20 cellular contexts compared by ENCODE assay signal in genomic region chr18:61572871-61573270, GRCh38.
"Had no signal": no experiment of that assay in that cellular context is flagged by ENCODE, and none has a peak within 500 bp of the region (broad histone marks: within the 10 kb centered on the region; RNA-seq: fewer than 3 reads in every experiment).

No MANE protein-coding gene starts in this region.

- H3K9me3 Mint-ChIP-seq: activated T-helper 1 cell treated with anti-CD3 and anti-CD28 coated beads, Interleukin-12 subunit alpha, Interleukin-12 subunit beta, Interleukin-2, Interleukin-4 antibody, amounts not matched to agents 30 ng/mL and 10 ng/mL and 1 ng/mL, durations not matched to agents 14 hours and 24 hours and 36 hours; natural killer cell had no signal

- H3K4me1 Mint-ChIP-seq: activated CD4-positive, alpha-beta T cell treated with anti-CD3 and anti-CD28 coated beads for 36 hours; brain; endodermal cell; natural killer cell had no signal

- H3K36me3 Mint-ChIP-seq: activated CD4-positive, alpha-beta memory T cell treated with anti-CD3 and anti-CD28 coated beads for 36 hours; brain; natural killer cell had no signal

- H3K27me3 Mint-ChIP-seq: brain had no signal

- H3K4me3 Mint-ChIP-seq: activated CD4-positive, alpha-beta memory T cell treated with anti-CD3 and anti-CD28 coated beads for 36 hours; activated CD4-positive, alpha-beta T cell treated with anti-CD3 and anti-CD28 coated beads for 36 hours; activated naive CD8-positive, alpha-beta T cell treated with anti-CD3 and anti-CD28 coated beads for 36 hours; activated T-helper 1 cell treated with anti-CD3 and anti-CD28 coated beads, Interleukin-12 subunit alpha, Interleukin-12 subunit beta, Interleukin-2, Interleukin-4 antibody, amounts not matched to agents 30 ng/mL and 10 ng/mL and 1 ng/mL, durations not matched to agents 14 hours and 24 hours and 36 hours; brain; endodermal cell; natural killer cell had no signal

- H3K36me3 ChIP-seq: colonic mucosa, lower lobe of right lung, ovary, tibial nerve, uterus had no signal

- H3K9me3 ChIP-seq: colonic mucosa, ovary, psoas muscle, uterus had no signal

- H3K27ac ChIP-seq: colonic mucosa, lower lobe of right lung, ovary, psoas muscle, skin epidermis, tibial nerve, uterus had no signal

- H3K4me3 ChIP-seq: colonic mucosa, lower lobe of right lung, ovary, psoas muscle, skin epidermis, tibial nerve, uterus had no signal

- ATAC-seq: activated CD4-positive, alpha-beta T cell treated with anti-CD3 and anti-CD28 coated beads for 36 hours; lower lobe of right lung; natural killer cell; psoas muscle; right cardiac atrium; stimulated activated naive CD8-positive, alpha-beta T cell treated with anti-CD3 and anti-CD28 coated beads, Interleukin-15, Interleukin-2, amounts not matched to agents 100 U/mL and 50 U/mL, for 24 hours had no signal

- H3K4me1 ChIP-seq: colonic mucosa, lower lobe of right lung, psoas muscle, tibial nerve, uterus had no signal

- DNase-seq: activated CD4-positive, alpha-beta memory T cell treated with anti-CD3 and anti-CD28 coated beads for 36 hours; activated CD4-positive, alpha-beta T cell treated with anti-CD3 and anti-CD28 coated beads for 36 hours; activated gamma-delta T cell treated with Interleukin-2 at 50 U/mL for 16 hours; activated naive CD8-positive, alpha-beta T cell treated with anti-CD3 and anti-CD28 coated beads for 36 hours; activated T-cell treated with anti-CD3 and anti-CD28 coated beads for 4 hours; central memory CD4-positive, alpha-beta T cell; colonic mucosa; endodermal cell; lower lobe of right lung; natural killer cell; ovary; psoas muscle; right cardiac atrium; stimulated activated naive CD8-positive, alpha-beta T cell treated with anti-CD3 and anti-CD28 coated beads, Interleukin-15, Interleukin-2, amounts not matched to agents 100 U/mL and 50 U/mL, for 24 hours; substantia nigra; uterus had no signal

- H3K27me3 ChIP-seq: colonic mucosa, ovary, tibial nerve, uterus had no signal

- H3K27ac Mint-ChIP-seq: activated CD4-positive, alpha-beta memory T cell treated with anti-CD3 and anti-CD28 coated beads for 36 hours; activated CD4-positive, alpha-beta T cell treated with anti-CD3 and anti-CD28 coated beads for 36 hours; activated naive CD8-positive, alpha-beta T cell treated with anti-CD3 and anti-CD28 coated beads for 36 hours; activated T-helper 1 cell treated with anti-CD3 and anti-CD28 coated beads, Interleukin-12 subunit alpha, Interleukin-12 subunit beta, Interleukin-2, Interleukin-4 antibody, amounts not matched to agents 30 ng/mL and 10 ng/mL and 1 ng/mL, durations not matched to agents 14 hours and 24 hours and 36 hours; brain; endodermal cell; natural killer cell had no signal
